ENCODE assay signal across 20 cellular contexts in genomic region chr16:14641877-14642276, GRCh38. TPM values are rescaled to one million over a fixed set of nuclear protein-coding genes. Genes with fewer than 3 reads are reported as not detected.
A peak's percentile ranks its signal among the peaks of the same experiment; 100 is the strongest.
DNase-seq lines count a peak whose midpoint lies in the region; ATAC-seq and TF ChIP-seq lines count a peak whose summit lies in the region.
"Had no signal": no experiment of that assay in that cellular context is flagged by ENCODE, and none has a peak within 500 bp of the region (broad histone marks: within the 10 kb centered on the region; RNA-seq: fewer than 3 reads in every experiment).

No MANE protein-coding gene starts in this region.

- H3K9me2 ChIP-seq in GM23248 (ENCODE audit: insufficient read depth), result no peaks in the 10 kb centered on the region

- no peaks in the 10 kb centered on the region for H3F3A ChIP-seq in GM23248 (ENCODE audit: insufficient read depth)

- H3K36me3 Mint-ChIP-seq in CD4-positive, alpha-beta T cell (ENCODE audit: low read depth), result peaks cover 73% of the 10 kb centered on the region
- H3K36me3 Mint-ChIP-seq in activated naive CD8-positive, alpha-beta T cell treated with anti-CD3 and anti-CD28 coated beads for 36 hours, result peaks cover 6% of the 10 kb centered on the region

- H3K27ac Mint-ChIP-seq in CD4-positive, alpha-beta T cell, result peak overlapping the region; percentile 49
- peak overlapping the region; percentile 70 for H3K27ac Mint-ChIP-seq in activated naive CD8-positive, alpha-beta T cell treated with anti-CD3 and anti-CD28 coated beads for 36 hours
- H3K27ac Mint-ChIP-seq: T-helper 1 cell treated with Interleukin-12 subunit alpha and Interleukin-12 subunit beta and Interleukin-4 antibody, amounts not matched to agents 30 μg/mL and 1 μg/mL, for 36 hours had no signal

- no peak overlapping the region for H2AFZ ChIP-seq in GM23248

- 96 to 99% methylated on average over 7 of the region's 7 CpGs for WGBS in GM23248 (ENCODE audit: low coverage in 1 of 2, low lambda C conversion rate in 2 of 2, missing lambda C conversion rate in 2 of 2), 2 experiments

- H4K20me1 ChIP-seq in GM23248 (ENCODE audit: insufficient read depth), result no peaks in the 10 kb centered on the region

- no peaks in the 10 kb centered on the region for H3K27me3 Mint-ChIP-seq in CD4-positive, alpha-beta T cell
- H3K27me3 Mint-ChIP-seq in activated naive CD8-positive, alpha-beta T cell treated with anti-CD3 and anti-CD28 coated beads for 36 hours, result no peaks in the 10 kb centered on the region

- no peak overlapping the region for H3K27ac ChIP-seq in CD4-positive, alpha-beta T cell (ENCODE audit: low read depth, low read length)
- no peak overlapping the region for H3K27ac ChIP-seq in GM23248
- H3K27ac ChIP-seq: thoracic aorta had no signal

- ATAC-seq in CD4-positive, alpha-beta T cell (ENCODE audit: poor library complexity), result no peak
- no peak for ATAC-seq in GM19467 (IDR thresholded peaks at IDR 0.05; ENCODE audit: unreplicated experiment)
- no peak for ATAC-seq in GM19397 (IDR thresholded peaks at IDR 0.05; ENCODE audit: unreplicated experiment)
- ATAC-seq: mucosa of descending colon, sciatic nerve had no signal

- DNase-seq in CD4-positive, alpha-beta T cell, result no peak
- DNase-seq in GM23248 (peak; percentile 15), mesenteric fat pad (ENCODE audit: low spot score) (peak; percentile 78)
- no peak for DNase-seq in activated naive CD8-positive, alpha-beta T cell treated with anti-CD3 and anti-CD28 coated beads for 36 hours
- DNase-seq in activated effector memory CD4-positive, alpha-beta T cell treated with Interleukin-2 at 50 U/mL for 16 hours, result no peak
- DNase-seq: activated CD4-positive, CD25-positive, alpha-beta regulatory T cell; effector memory CD4-positive, alpha-beta T cell; Kasumi-1; kidney glomerular epithelial cell; mucosa of descending colon; NCI-H1436 treated with DMSO at 0.1 percent for 48 hours; NCI-H446 had no signal

- peaks cover 37% of the 10 kb centered on the region for H3K36me3 ChIP-seq in GM23248 (ENCODE audit: low read depth)

- H3K4me3 ChIP-seq in GM23248, result no peak overlapping the region
- H3K4me3 ChIP-seq: BLaER1 treated with 17β-estradiol and CSF1 and Interleukin-3, amounts not matched to agents 10 nM and 100 nM; mucosa of descending colon; thoracic aorta had no signal

- H3K9ac ChIP-seq in GM23248, result no peak overlapping the region
- H3K9ac ChIP-seq: BLaER1 treated with 17β-estradiol and CSF1 and Interleukin-3, amounts not matched to agents 10 nM and 100 nM had no signal

- no peaks in the 10 kb centered on the region for H3K9me3 ChIP-seq in CD4-positive, alpha-beta T cell (ENCODE audit: control insufficient read depth, low read length)
- no peaks in the 10 kb centered on the region for H3K9me3 ChIP-seq in GM23248 (ENCODE audit: low read depth)
- H3K9me3 ChIP-seq: BLaER1 treated with 17β-estradiol and CSF1 and Interleukin-3, amounts not matched to agents 10 nM and 100 nM; mucosa of descending colon; thoracic aorta had no signal

- H3K4me1 ChIP-seq in GM23248 (ENCODE audit: insufficient read depth), result no peaks in the 10 kb centered on the region

- CTCF ChIA-PET in CD4-positive, alpha-beta T cell (lab: Charles Lee), result no interaction called here

- H3K4me1 Mint-ChIP-seq in CD4-positive, alpha-beta T cell (ENCODE audit: low read depth), result peaks cover 29% of the 10 kb centered on the region
- peaks cover 24% of the 10 kb centered on the region for H3K4me1 Mint-ChIP-seq in activated naive CD8-positive, alpha-beta T cell treated with anti-CD3 and anti-CD28 coated beads for 36 hours

- intact Hi-C loops in CD4-positive, alpha-beta T cell (cut with DNase I, micrococcal nuclease), result no loop called here

- no peak overlapping the region for H3K4me2 ChIP-seq in GM23248 (ENCODE audit: unreplicated experiment)
- H3K4me2 ChIP-seq: BLaER1 treated with 17β-estradiol and CSF1 and Interleukin-3, amounts not matched to agents 10 nM and 100 nM had no signal

- peaks cover 99% of the 10 kb centered on the region for H3K79me2 ChIP-seq in GM23248 (ENCODE audit: insufficient read depth)

- H3K9me3 Mint-ChIP-seq in CD4-positive, alpha-beta T cell, result no peaks in the 10 kb centered on the region
- H3K9me3 Mint-ChIP-seq in activated naive CD8-positive, alpha-beta T cell treated with anti-CD3 and anti-CD28 coated beads for 36 hours, result no peaks in the 10 kb centered on the region
- H3K9me3 Mint-ChIP-seq: T-helper 1 cell treated with Interleukin-12 subunit alpha and Interleukin-12 subunit beta and Interleukin-4 antibody, amounts not matched to agents 30 μg/mL and 1 μg/mL, for 36 hours had no signal

- no peaks in the 10 kb centered on the region for H3K27me3 ChIP-seq in CD4-positive, alpha-beta T cell (ENCODE audit: control insufficient read depth, insufficient read depth, low read length)
- no peaks in the 10 kb centered on the region for H3K27me3 ChIP-seq in GM23248 (replicated peaks; ENCODE audit: insufficient read depth)
- H3K27me3 ChIP-seq: BLaER1 treated with 17β-estradiol and CSF1 and Interleukin-3, amounts not matched to agents 10 nM and 100 nM had no signal

- POLR2A ChIA-PET in CD4-positive, alpha-beta T cell (lab: Charles Lee), result interaction anchor here (1.3 kb wide), 1 partner anchor 9 kb away, joined by 4 read pairs; the partner anchor contains the start of gene BFAR

- TF ChIP-seq CTCF in CD4-positive, alpha-beta T cell (IDR thresholded peaks at IDR 0.05), result no peak

- in situ Hi-C loops in GM23248 (cut with MboI), result no loop called here

- no peak overlapping the region for H3K4me3 Mint-ChIP-seq in CD4-positive, alpha-beta T cell
- H3K4me3 Mint-ChIP-seq in activated naive CD8-positive, alpha-beta T cell treated with anti-CD3 and anti-CD28 coated beads for 36 hours, result no peak overlapping the region
- H3K4me3 Mint-ChIP-seq: T-helper 1 cell treated with Interleukin-12 subunit alpha and Interleukin-12 subunit beta and Interleukin-4 antibody, amounts not matched to agents 30 μg/mL and 1 μg/mL, for 36 hours had no signal

RNA-seq across cellular contexts. Expression of gene BFAR, which starts 9.1 kb away (rescaled TPM):
- 10 to 100 TPM; 36.9 to 37.6 TPM for total RNA-seq in CD4-positive, alpha-beta T cell
- 60.1 and 122 TPM in 2 replicates for total RNA-seq in GM23248 (2014; rRNA removed; shearing (Covaris generic))
- 43.3 and 51.0 TPM in 2 replicates for polyA plus RNA-seq in GM23248 (2016; fragmentation: Nextera tagmentation; extraction: Ambion mirVana)
- 10 to 100 TPM; 72.1 to 75.7 TPM for total RNA-seq in activated naive CD8-positive, alpha-beta T cell treated with anti-CD3 and anti-CD28 coated beads for 36 hours
- 53.3 TPM for total RNA-seq in mesenteric fat pad

RNA-seq across cellular contexts. Expression of gene PARN, which starts 11.8 kb away (rescaled TPM):
- 10 to 100 TPM; 27.4 to 28.2 TPM for total RNA-seq in CD4-positive, alpha-beta T cell
- 35.0 and 53.1 TPM in 2 replicates for total RNA-seq in GM23248 (2014; rRNA removed; shearing (Covaris generic))
- polyA plus RNA-seq in GM23248 (2016; fragmentation: Nextera tagmentation; extraction: Ambion mirVana), result 31.7 and 35.4 TPM in 2 replicates
- 10 to 100 TPM; 50.8 to 50.9 TPM for total RNA-seq in activated naive CD8-positive, alpha-beta T cell treated with anti-CD3 and anti-CD28 coated beads for 36 hours
- total RNA-seq in mesenteric fat pad, result 23.3 TPM

RNA-seq across cellular contexts. Expression of gene PLA2G10, which starts 52.2 kb away (rescaled TPM):
- total RNA-seq in CD4-positive, alpha-beta T cell, result not detected
- not detected in 2 replicates for total RNA-seq in GM23248 (2014; rRNA removed; shearing (Covaris generic))
- not detected in 2 replicates for polyA plus RNA-seq in GM23248 (2016; fragmentation: Nextera tagmentation; extraction: Ambion mirVana)
- total RNA-seq in activated naive CD8-positive, alpha-beta T cell treated with anti-CD3 and anti-CD28 coated beads for 36 hours, result not detected
- total RNA-seq in mesenteric fat pad, result not detected
- total RNA-seq: Daoy, omental fat pad, sciatic nerve, thoracic aorta had no signal

Comparison
In these comparisons a context has a peak if more than half of its experiments do, and no peak if none do; other contexts are left out.
1. DNase-seq: peak in GM23248 (single experiment) and mesenteric fat pad (single experiment); none in CD4-positive, alpha-beta T cell (0 of 10), activated naive CD8-positive, alpha-beta T cell treated with anti-CD3 and anti-CD28 coated beads for 36 hours (single experiment) and activated effector memory CD4-positive, alpha-beta T cell treated with Interleukin-2 at 50 U/mL for 16 hours (single experiment).